In genomic region chr16:1362807-1363206, GRCh38 we compare ENCODE assay signal across 17 cellular contexts. TPM values are rescaled to one million over a fixed set of nuclear protein-coding genes. Genes with fewer than 3 reads are reported as not detected.
DNase-seq lines count a peak whose midpoint lies in the region; ATAC-seq, FAIRE-seq and TF ChIP-seq lines count a peak whose summit lies in the region.
"Had no signal": no experiment of that assay in that cellular context is flagged by ENCODE, and none has a peak within 500 bp of the region (broad histone marks: within the 10 kb centered on the region; RNA-seq: fewer than 3 reads in every experiment).

No MANE protein-coding gene starts in this region.

- no peaks in the 10 kb centered on the region for H3K9me1 ChIP-seq in endothelial cell of umbilical vein (replicated peaks; ENCODE audit: control insufficient read depth, extremely low read depth, insufficient read depth, low read length)

- dilution Hi-C loops in endothelial cell of umbilical vein (cut with MboI; ENCODE audit: extremely low pct_ligation_motif_present, low sequenced_read_pairs) = no loop called here

- no peaks in the 10 kb centered on the region for H3K27me3 Mint-ChIP-seq in stimulated activated memory B cell treated with anti-CD40 and anti-IgM and Interleukin-4, amounts not matched to agents 10 μg/mL and 1 μg/mL and 100 μg/mL, for 72 hours
- H3K27me3 Mint-ChIP-seq: CD8-positive, alpha-beta memory T cell; IgD-negative memory B cell had no signal

- H3K27ac Mint-ChIP-seq in stimulated activated memory B cell treated with anti-CD40 and anti-IgM and Interleukin-4, amounts not matched to agents 10 μg/mL and 1 μg/mL and 100 μg/mL, for 72 hours = peak overlapping the region; percentile 57
- H3K27ac Mint-ChIP-seq: GM23338, HFFc6 had no signal

- intact Hi-C loops in PC-9 (cut with micrococcal nuclease; ENCODE audit: unreplicated experiment) = no loop called here
- intact Hi-C loops in endothelial cell of umbilical vein (cut with micrococcal nuclease) = no loop called here

- no peak overlapping the region for H3K4me3 ChIP-seq in PC-9
- no peak overlapping the region for H3K4me3 ChIP-seq in endothelial cell of umbilical vein (replicated peaks in 1 of 3; ENCODE audit: insufficient read depth in 1 of 3, low read depth in 1 of 3, low read length in 3 of 3)
- no peak overlapping the region for H3K4me3 ChIP-seq in HAP-1
- H3K4me3 ChIP-seq: GM23338, Peyer's patch had no signal

- H3K36me3 ChIP-seq in PC-9 (ENCODE audit: low read depth) (peaks cover 19% of the 10 kb centered on the region), endothelial cell of umbilical vein (ENCODE audit: control insufficient read depth in 2 of 2, extremely low read depth in 1 of 2, insufficient read depth in 2 of 2, low read length in 2 of 2) (peaks cover 14 to 41% of the 10 kb centered on the region in 2 experiments), HAP-1 (replicated peaks) (peaks cover 55% of the 10 kb centered on the region)

- H3K4me1 Mint-ChIP-seq in stimulated activated memory B cell treated with anti-CD40 and anti-IgM and Interleukin-4, amounts not matched to agents 10 μg/mL and 1 μg/mL and 100 μg/mL, for 72 hours = peaks cover 20% of the 10 kb centered on the region
- H3K4me1 Mint-ChIP-seq: GM23338 had no signal

- H3K9me2 ChIP-seq in PC-9 (ENCODE audit: insufficient read depth) = no peaks in the 10 kb centered on the region

- H3K4me1 ChIP-seq in PC-9 (replicated peaks; ENCODE audit: insufficient read depth) (peaks cover 8% of the 10 kb centered on the region), endothelial cell of umbilical vein (ENCODE audit: control insufficient read depth, extremely low read depth, insufficient read depth, low read length) (no peaks in the 10 kb centered on the region), HAP-1 (no peaks in the 10 kb centered on the region)
- H3K4me1 ChIP-seq: Peyer's patch had no signal

- H3K27me3 ChIP-seq in PC-9 (ENCODE audit: insufficient read depth, low read depth) = no peaks in the 10 kb centered on the region
- H3K27me3 ChIP-seq in endothelial cell of umbilical vein (ENCODE audit: control insufficient read depth in 2 of 2, insufficient read depth in 2 of 2, low read length in 2 of 2) = no peaks in the 10 kb centered on the region
- H3K27me3 ChIP-seq in HAP-1 (ENCODE audit: low read depth) = no peaks in the 10 kb centered on the region
- H3K27me3 ChIP-seq: Peyer's patch had no signal

- POLR2A ChIA-PET in PC-9 (lab: Charles Lee; ENCODE audit: unreplicated experiment) (no interaction called here), endothelial cell of umbilical vein (lab: Charles Lee) (no interaction called here)

- TF ChIP-seq CTCF in PC-9 (conservative IDR thresholded peaks at IDR 0.05) (no peak), endothelial cell of umbilical vein (IDR thresholded peaks at IDR 0.05; ENCODE audit: extremely low read depth in 1 of 2, insufficient read depth in 1 of 2, low read depth in 1 of 2, low read length in 2 of 2) (no peak)

- peaks cover 24% of the 10 kb centered on the region for H3K36me3 Mint-ChIP-seq in stimulated activated memory B cell treated with anti-CD40 and anti-IgM and Interleukin-4, amounts not matched to agents 10 μg/mL and 1 μg/mL and 100 μg/mL, for 72 hours

- H4K20me1 ChIP-seq in PC-9 (ENCODE audit: insufficient read depth) (peaks cover 36% of the 10 kb centered on the region), endothelial cell of umbilical vein (replicated peaks; ENCODE audit: control insufficient read depth, extremely low read depth, insufficient read depth, low read length) (no peaks in the 10 kb centered on the region)

- H3K9me3 ChIP-seq in PC-9 (ENCODE audit: insufficient read depth, low read depth) (no peaks in the 10 kb centered on the region), endothelial cell of umbilical vein (replicated peaks; ENCODE audit: control insufficient read depth, insufficient read depth, low read length) (no peaks in the 10 kb centered on the region), HAP-1 (no peaks in the 10 kb centered on the region)
- H3K9me3 ChIP-seq: Peyer's patch had no signal

- DNase-seq in DMS53 (lab: John Stamatoyannopoulos, UW) (peak; percentile 84), PC-9 (no peak), endothelial cell of umbilical vein (ENCODE audit: low read depth, low spot score) (no peak), HAP-1 (ENCODE audit: low spot score in 2 of 2) (no peak), RKO (ENCODE audit: low spot score) (no peak)
- DNase-seq: DMS 273 treated with DMSO at 0.1 percent for 48 hours, NCI-H1092, NCI-H1436 treated with DMSO at 0.1 percent for 48 hours, NCI-H2029 treated with DMSO at 0.1 percent for 48 hours had no signal

- H3K9ac ChIP-seq in endothelial cell of umbilical vein (replicated peaks; ENCODE audit: extremely low read depth, insufficient read depth, low read length) = no peak overlapping the region

- in situ Hi-C loops in HAP-1 (cut with MboI; ENCODE audit: low sequenced_read_pairs) = no loop called here

- no peak for FAIRE-seq in endothelial cell of umbilical vein (lab: Jason Lieb, UNC)

- no peak for ATAC-seq in stimulated activated memory B cell treated with anti-CD40 and anti-IgM and Interleukin-4, amounts not matched to agents 10 μg/mL and 1 μg/mL and 100 μg/mL, for 72 hours
- no peak for ATAC-seq in HG03135 (IDR thresholded peaks at IDR 0.05; ENCODE audit: unreplicated experiment)

- H3K4me2 ChIP-seq in PC-9 (no peak overlapping the region), endothelial cell of umbilical vein (ENCODE audit: insufficient read depth, low read length) (no peak overlapping the region)
- H3K4me2 ChIP-seq: GM23338 had no signal

- H3K27ac ChIP-seq in PC-9 (no peak overlapping the region), endothelial cell of umbilical vein (ENCODE audit: insufficient read depth, low read depth, low read length) (no peak overlapping the region)
- H3K27ac ChIP-seq: HL-60, Peyer's patch had no signal

- H2AFZ ChIP-seq in PC-9 (no peak overlapping the region), endothelial cell of umbilical vein (ENCODE audit: low read depth, low read length) (no peak overlapping the region)
- H2AFZ ChIP-seq: GM23338 had no signal

- H3K9me3 Mint-ChIP-seq in stimulated activated memory B cell treated with anti-CD40 and anti-IgM and Interleukin-4, amounts not matched to agents 10 μg/mL and 1 μg/mL and 100 μg/mL, for 72 hours = no peaks in the 10 kb centered on the region
- H3K9me3 Mint-ChIP-seq: CD8-positive, alpha-beta memory T cell; GM23338; HFFc6; IgD-negative memory B cell had no signal

- H3K4me3 Mint-ChIP-seq in stimulated activated memory B cell treated with anti-CD40 and anti-IgM and Interleukin-4, amounts not matched to agents 10 μg/mL and 1 μg/mL and 100 μg/mL, for 72 hours = no peak overlapping the region
- H3K4me3 Mint-ChIP-seq: CD8-positive, alpha-beta memory T cell; GM23338; HFFc6 had no signal

- H3K79me2 ChIP-seq in PC-9 (ENCODE audit: low read depth) = peaks cover 37% of the 10 kb centered on the region
- peaks cover 12% of the 10 kb centered on the region for H3K79me2 ChIP-seq in endothelial cell of umbilical vein (ENCODE audit: control insufficient read depth, insufficient read depth, low read length)

- no peak for TF ChIP-seq POLR2A in endothelial cell of umbilical vein (IDR thresholded peaks at IDR 0.05; ENCODE audit: low read depth, low read length)

- peaks cover 48% of the 10 kb centered on the region; the same call in 1 of the 2 replicates for H3F3A ChIP-seq in PC-9 (ENCODE audit: insufficient read depth, low read depth)

- TSS peak; percentile 16 for BruUV-seq in PC-9 (replicated peaks; lab: Mats Ljungman, UMichigan)
- BruUV-seq in endothelial cell of umbilical vein (replicated peaks; lab: Mats Ljungman, UMichigan) = TSS peak; percentile 38

- CTCF ChIA-PET in PC-9 (lab: Charles Lee) (no interaction called here), endothelial cell of umbilical vein (lab: Charles Lee) (interaction anchor here (0.6 to 3.1 kb wide), 18 partner anchors 8 to 402 kb away, joined by 3 to 24 read pairs (median 4); partner anchors contain the start of genes GNPTG, TSR3 and UQCC4)

RNA-seq across cellular contexts. Expression of gene GNPTG, which starts 11.1 kb away (rescaled TPM):
- 40.6 and 50.7 TPM in 2 replicates for total RNA-seq in PC-9 (2021)
- 51.6 and 56.3 TPM in 2 replicates for total RNA-seq in endothelial cell of umbilical vein
- polyA plus RNA-seq in endothelial cell of umbilical vein = 109 and 137 TPM in 2 replicates
- 88.9 and 119 TPM in 2 replicates for polyA plus RNA-seq in endothelial cell of umbilical vein (2011; cell fraction: cytosol; rRNA removed)
- 102 and 120 TPM in 2 replicates for polyA plus RNA-seq in endothelial cell of umbilical vein (2011; cell fraction: nucleus; rRNA removed)
- 29.8 and 51.0 TPM in 2 replicates for polyA plus RNA-seq in endothelial cell of umbilical vein (2012)
- polyA minus RNA-seq in endothelial cell of umbilical vein = 27.9 and 40.7 TPM in 2 replicates
- 17.3 TPM for polyA minus RNA-seq in endothelial cell of umbilical vein (2011; cell fraction: cytosol; rRNA and poly(A)+ RNA removed)
- 11.6 and 24.3 TPM in 2 replicates for polyA minus RNA-seq in endothelial cell of umbilical vein (2011; cell fraction: nucleus; rRNA and poly(A)+ RNA removed)

RNA-seq across cellular contexts. Expression of gene TSR3, which starts 11.1 kb away (rescaled TPM):
- 69.5 and 108 TPM in 2 replicates for total RNA-seq in PC-9 (2021)
- 65.4 and 69.9 TPM in 2 replicates for total RNA-seq in endothelial cell of umbilical vein
- 82.7 and 88.7 TPM in 2 replicates for polyA plus RNA-seq in endothelial cell of umbilical vein
- 51.6 and 68.7 TPM in 2 replicates for polyA plus RNA-seq in endothelial cell of umbilical vein (2011; cell fraction: cytosol; rRNA removed)
- polyA plus RNA-seq in endothelial cell of umbilical vein (2011; cell fraction: nucleus; rRNA removed) = 25.1 and 31.3 TPM in 2 replicates
- polyA plus RNA-seq in endothelial cell of umbilical vein (2012) = 54.6 and 74.3 TPM in 2 replicates
- polyA minus RNA-seq in endothelial cell of umbilical vein = 16.0 and 18.7 TPM in 2 replicates
- polyA minus RNA-seq in endothelial cell of umbilical vein (2011; cell fraction: cytosol; rRNA and poly(A)+ RNA removed) = 48.5 TPM
- polyA minus RNA-seq in endothelial cell of umbilical vein (2011; cell fraction: nucleus; rRNA and poly(A)+ RNA removed) = 4.2 and 10.8 TPM in 2 replicates

RNA-seq across cellular contexts. Expression of gene BAIAP3, which starts 29.4 kb away (rescaled TPM):
- total RNA-seq in PC-9 (2021) (35.0 and 47.3 TPM in 2 replicates), endothelial cell of umbilical vein (0.66 and 0.88 TPM in 2 replicates)
- polyA plus RNA-seq in endothelial cell of umbilical vein = 0.27 and 0.36 TPM in 2 replicates
- polyA plus RNA-seq in endothelial cell of umbilical vein (2011; cell fraction: cytosol; rRNA removed) = 0.09 and 0.10 TPM in 2 replicates
- 1.1 and 1.8 TPM in 2 replicates for polyA plus RNA-seq in endothelial cell of umbilical vein (2011; cell fraction: nucleus; rRNA removed)
- polyA plus RNA-seq in endothelial cell of umbilical vein (2012) = 0.12 and 0.33 TPM in 2 replicates
- 0.32 and 0.38 TPM in 2 replicates for polyA minus RNA-seq in endothelial cell of umbilical vein
- not detected for polyA minus RNA-seq in endothelial cell of umbilical vein (2011; cell fraction: cytosol; rRNA and poly(A)+ RNA removed)
- polyA minus RNA-seq in endothelial cell of umbilical vein (2011; cell fraction: nucleus; rRNA and poly(A)+ RNA removed) = 0.19 and 0.24 TPM in 2 replicates

RNA-seq across cellular contexts. Expression of gene UNKL, which starts 51.7 kb away (rescaled TPM):
- total RNA-seq in PC-9 (2021) = 111 and 112 TPM in 2 replicates
- total RNA-seq in endothelial cell of umbilical vein = 32.8 and 33.0 TPM in 2 replicates
- 17.1 and 23.2 TPM in 2 replicates for polyA plus RNA-seq in endothelial cell of umbilical vein
- 8.8 and 12.4 TPM in 2 replicates for polyA plus RNA-seq in endothelial cell of umbilical vein (2011; cell fraction: cytosol; rRNA removed)
- 36.2 and 73.4 TPM in 2 replicates for polyA plus RNA-seq in endothelial cell of umbilical vein (2011; cell fraction: nucleus; rRNA removed)
- polyA plus RNA-seq in endothelial cell of umbilical vein (2012) = 9.9 and 13.5 TPM in 2 replicates
- 8.4 and 13.9 TPM in 2 replicates for polyA minus RNA-seq in endothelial cell of umbilical vein
- 35.3 TPM for polyA minus RNA-seq in endothelial cell of umbilical vein (2011; cell fraction: cytosol; rRNA and poly(A)+ RNA removed)
- polyA minus RNA-seq in endothelial cell of umbilical vein (2011; cell fraction: nucleus; rRNA and poly(A)+ RNA removed) = 13.5 and 18.4 TPM in 2 replicates

RNA-seq across cellular contexts. Expression of gene UBE2I, which starts 53.4 kb away (rescaled TPM):
- total RNA-seq in PC-9 (2021) (218 and 271 TPM in 2 replicates), endothelial cell of umbilical vein (230 and 233 TPM in 2 replicates)
- 121 and 122 TPM in 2 replicates for polyA plus RNA-seq in endothelial cell of umbilical vein
- polyA plus RNA-seq in endothelial cell of umbilical vein (2011; cell fraction: cytosol; rRNA removed) = 143 and 152 TPM in 2 replicates
- 216 and 241 TPM in 2 replicates for polyA plus RNA-seq in endothelial cell of umbilical vein (2011; cell fraction: nucleus; rRNA removed)
- polyA plus RNA-seq in endothelial cell of umbilical vein (2012) = 167 and 177 TPM in 2 replicates
- polyA minus RNA-seq in endothelial cell of umbilical vein = 70.3 and 73.6 TPM in 2 replicates
- polyA minus RNA-seq in endothelial cell of umbilical vein (2011; cell fraction: cytosol; rRNA and poly(A)+ RNA removed) = 64.5 TPM
- 66.8 and 90.0 TPM in 2 replicates for polyA minus RNA-seq in endothelial cell of umbilical vein (2011; cell fraction: nucleus; rRNA and poly(A)+ RNA removed)

Comparison
In these comparisons a context has a peak if more than half of its experiments do, and no peak if none do; other contexts are left out.
1. RNA of gene BAIAP3, which starts 29.4 kb away (total RNA-seq): 35.0 to 47.3 TPM in PC-9; 0.66 to 0.88 TPM in endothelial cell of umbilical vein; every median in the first group is over 10 times any median in the second.